In the genomic region with DNA sequence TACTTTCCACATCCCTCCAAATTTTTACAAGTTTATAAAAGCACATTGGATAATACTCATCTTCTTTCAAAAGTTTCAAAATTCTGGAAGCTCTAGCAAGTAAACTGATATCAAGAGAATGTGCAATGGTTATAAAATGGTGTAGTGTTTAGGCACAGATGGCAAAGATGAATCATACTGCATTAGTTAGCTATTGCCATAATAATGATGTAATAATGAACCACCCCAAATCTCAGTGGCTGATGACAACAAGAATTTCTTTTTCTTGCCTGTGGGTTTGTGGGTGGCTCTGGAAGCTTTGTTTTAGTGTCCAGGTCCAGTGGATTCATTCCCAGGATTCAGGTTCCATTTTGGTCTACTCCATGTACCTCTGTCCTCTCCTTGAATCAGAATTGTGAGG, we compare ENCODE assay signal across 15 cellular contexts.
"Had no signal": no experiment of that assay in that cellular context is flagged by ENCODE, and none has a peak within 500 bp of the region (broad histone marks: within the 10 kb centered on the region; RNA-seq: fewer than 3 reads in every experiment).

No MANE protein-coding gene starts in this region.

- H3K27me3 ChIP-seq: ascending aorta, esophagus squamous epithelium, left lung, right atrium auricular region, tibial nerve, uterus had no signal

- H3K4me1 ChIP-seq: left lung, right atrium auricular region, tibial nerve, uterus had no signal

- H3K4me3 ChIP-seq: ascending aorta, esophagus squamous epithelium, left lung, right atrium auricular region, skin epidermis, tibial nerve, uterus had no signal

- ATAC-seq: activated CD4-positive, alpha-beta T cell treated with anti-CD3 and anti-CD28 coated beads for 36 hours; left lung; T-helper 17 cell had no signal

- H3K27ac ChIP-seq: ascending aorta, esophagus squamous epithelium, left lung, right atrium auricular region, skin epidermis, tibial nerve, uterus had no signal

- H3K36me3 ChIP-seq: ascending aorta, esophagus squamous epithelium, left lung, right atrium auricular region, tibial nerve, uterus had no signal

- DNase-seq: activated CD4-positive, alpha-beta T cell treated with anti-CD3 and anti-CD28 coated beads for 36 hours; activated CD4-positive, alpha-beta T cell treated with anti-CD3 and anti-CD28 coated beads, Interleukin-2, amount 50 U/mL, for 48 hours; activated gamma-delta T cell; effector CD8-positive, alpha-beta T cell; esophagus squamous epithelium; foreskin fibroblast; left lung; occipital lobe; posterior cingulate gyrus; T-helper 17 cell; uterus had no signal

- H3K9me3 ChIP-seq: ascending aorta, esophagus squamous epithelium, left lung, right atrium auricular region, tibial nerve, uterus had no signal
